Comparison of ENCODE assay signal across 8 cellular contexts in the genomic region with DNA sequence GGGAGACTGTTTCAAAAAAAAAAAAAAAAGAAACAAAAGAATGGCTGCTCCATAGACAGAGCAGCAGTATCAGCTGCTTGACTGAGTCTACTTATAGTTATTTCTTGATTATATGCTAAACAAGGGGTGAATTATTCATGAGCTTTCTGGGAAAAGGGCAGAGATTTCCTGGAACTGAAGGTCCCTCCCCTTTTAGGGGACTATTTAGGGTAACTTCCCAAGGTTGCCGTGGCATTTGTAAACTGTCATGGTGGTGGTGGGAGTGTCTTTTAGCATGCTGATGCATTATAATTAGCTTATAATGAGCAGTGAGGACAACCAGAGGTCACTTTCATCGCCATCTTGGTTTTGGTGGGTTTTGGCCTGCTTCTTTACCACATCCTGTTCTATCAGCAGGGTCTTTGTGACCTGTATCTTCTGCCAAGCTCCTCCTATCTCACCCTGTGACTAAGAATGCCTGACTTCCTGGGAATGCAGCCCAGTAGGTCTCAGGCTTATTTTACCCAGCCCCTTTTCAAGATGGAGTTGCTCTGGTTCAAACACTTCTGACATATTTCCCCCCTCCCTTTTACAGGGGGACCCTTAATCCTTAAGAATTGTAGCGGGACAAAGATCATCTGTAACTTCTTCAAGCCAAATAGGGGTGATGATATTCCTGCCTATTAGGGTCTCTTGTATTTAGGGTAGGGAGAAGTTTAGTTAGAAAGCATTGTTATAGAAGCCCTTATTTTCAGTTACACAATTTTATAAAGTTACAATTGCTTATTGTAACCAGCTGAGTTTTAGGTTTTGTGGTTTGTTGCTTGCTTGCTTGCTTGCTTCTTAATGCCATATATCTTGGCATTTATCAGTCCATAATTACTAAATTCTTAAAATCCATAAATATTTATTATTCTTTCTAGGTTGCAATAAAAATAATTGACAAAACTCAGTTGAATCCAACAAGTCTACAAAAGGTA. TPM values are rescaled to one million over a fixed set of nuclear protein-coding genes. Genes with fewer than 3 reads are reported as not detected.
A peak's percentile ranks its signal among the peaks of the same experiment; 100 is the strongest.
DNase-seq lines count a peak whose midpoint lies in the region; ATAC-seq, FAIRE-seq and TF ChIP-seq lines count a peak whose summit lies in the region.

No MANE protein-coding gene starts in this region.

- no peak for TF ChIP-seq POLR2A in GM12892 (IDR thresholded peaks at IDR 0.05; ENCODE audit: low read depth, low read length)

- DNase-seq in activated T-helper 2 cell treated with anti-CD3 and anti-CD28 coated beads, Interferon-gamma antibody, Interleukin-2, Interleukin-4, amounts not matched to agents 10 μg/mL and 5 μg/mL and 100 μg/mL, durations not matched to agents 14 hours and 24 hours and 36 hours (ENCODE audit: low spot score): peak; percentile 26
- DNase-seq in iris pigment epithelial cell (ENCODE audit: low read depth) (peak; percentile 87), NCI-H446 treated with DMSO at 0.1 percent for 48 hours (lab: John Stamatoyannopoulos, UW) (no peak), GM12892 (ENCODE audit: insufficient read length) (no peak), germinal center (ENCODE audit: low spot score) (no peak)

- no peak for ATAC-seq in GM18873 (IDR thresholded peaks at IDR 0.05; ENCODE audit: low FRiP score, unreplicated experiment)

- H3K79me2 ChIP-seq in ACC112 (ENCODE audit: control insufficient read depth, insufficient read depth, low read length, unreplicated experiment): peaks cover 75% of the 10 kb centered on the region

- H3K4me1 Mint-ChIP-seq in activated T-helper 2 cell treated with anti-CD3 and anti-CD28 coated beads, Interferon-gamma antibody, Interleukin-2, Interleukin-4, amounts not matched to agents 10 μg/mL and 5 μg/mL and 100 μg/mL, durations not matched to agents 14 hours and 24 hours and 36 hours (ENCODE audit: low read depth): peaks cover 24% of the 10 kb centered on the region

- no peak overlapping the region for H3K4me3 Mint-ChIP-seq in activated T-helper 2 cell treated with anti-CD3 and anti-CD28 coated beads, Interferon-gamma antibody, Interleukin-2, Interleukin-4, amounts not matched to agents 10 μg/mL and 5 μg/mL and 100 μg/mL, durations not matched to agents 14 hours and 24 hours and 36 hours (ENCODE audit: low read depth)

- no peak overlapping the region for H3K4me3 ChIP-seq in ACC112 (ENCODE audit: low read depth, low read length)

- H3K27ac ChIP-seq in ACC112 (ENCODE audit: low read depth, low read length): peak overlapping the region; percentile 62
- H3K27ac ChIP-seq in KOPT-K1 (ENCODE audit: low read depth, low read length, poor library complexity, severe bottlenecking): peak overlapping the region; percentile 19

- H3K9me3 ChIP-seq in KOPT-K1 (ENCODE audit: insufficient read depth, low read length, poor library complexity, severe bottlenecking): no peaks in the 10 kb centered on the region

- no peaks in the 10 kb centered on the region for H3K9me3 Mint-ChIP-seq in activated T-helper 2 cell treated with anti-CD3 and anti-CD28 coated beads, Interferon-gamma antibody, Interleukin-2, Interleukin-4, amounts not matched to agents 10 μg/mL and 5 μg/mL and 100 μg/mL, durations not matched to agents 14 hours and 24 hours and 36 hours

- H3K27ac Mint-ChIP-seq in activated T-helper 2 cell treated with anti-CD3 and anti-CD28 coated beads, Interferon-gamma antibody, Interleukin-2, Interleukin-4, amounts not matched to agents 10 μg/mL and 5 μg/mL and 100 μg/mL, durations not matched to agents 14 hours and 24 hours and 36 hours: peak overlapping the region; percentile 67

- H3K4me1 ChIP-seq in ACC112 (ENCODE audit: control insufficient read depth, insufficient read depth, low read length, unreplicated experiment): peaks cover 41% of the 10 kb centered on the region

- intact Hi-C loops in activated T-helper 2 cell treated with anti-CD3 and anti-CD28 coated beads, Interferon-gamma antibody, Interleukin-2, Interleukin-4, amounts not matched to agents 10 μg/mL and 5 μg/mL and 100 μg/mL, durations not matched to agents 14 hours and 24 hours and 36 hours (cut with micrococcal nuclease): loop anchor here (5.0 kb wide), 1 partner anchor 40 kb away; the partner anchor contains the start of gene MARK3

- no peak overlapping the region for H2AFZ ChIP-seq in ACC112 (ENCODE audit: low read length, unreplicated experiment)

- FAIRE-seq in GM12892 (lab: Jason Lieb, UNC): no peak

- H3K36me3 ChIP-seq in ACC112 (ENCODE audit: insufficient read depth, low read length): 0 out of 2 replicates have a peak, but pooled peaks cover 10% of the 10 kb centered on the region
- peaks cover 20% of the 10 kb centered on the region for H3K36me3 ChIP-seq in KOPT-K1 (ENCODE audit: insufficient read depth, low read length)

- no peaks in the 10 kb centered on the region for H3K27me3 ChIP-seq in ACC112 (ENCODE audit: insufficient read depth, low read length)

- H3K36me3 Mint-ChIP-seq in activated T-helper 2 cell treated with anti-CD3 and anti-CD28 coated beads, Interferon-gamma antibody, Interleukin-2, Interleukin-4, amounts not matched to agents 10 μg/mL and 5 μg/mL and 100 μg/mL, durations not matched to agents 14 hours and 24 hours and 36 hours (ENCODE audit: low read depth): peaks cover 23% of the 10 kb centered on the region

- H3K27me3 Mint-ChIP-seq in activated T-helper 2 cell treated with anti-CD3 and anti-CD28 coated beads, Interferon-gamma antibody, Interleukin-2, Interleukin-4, amounts not matched to agents 10 μg/mL and 5 μg/mL and 100 μg/mL, durations not matched to agents 14 hours and 24 hours and 36 hours (ENCODE audit: low read depth): no peaks in the 10 kb centered on the region

RNA-seq across cellular contexts. Expression of gene MARK3, which starts 42.5 kb away (rescaled TPM):
- 81.4 and 84.1 TPM in 2 replicates for total RNA-seq in activated T-helper 2 cell treated with anti-CD3 and anti-CD28 coated beads, Interferon-gamma antibody, Interleukin-2, Interleukin-4, amounts not matched to agents 10 μg/mL and 5 μg/mL and 100 μg/mL, durations not matched to agents 14 hours and 24 hours and 36 hours
- polyA plus RNA-seq in GM12892 (2012; ENCODE audit: missing spikeins): 43.0 TPM

Comparison
In these comparisons a context has a peak if more than half of its experiments do, and no peak if none do; other contexts are left out.
1. DNase-seq: peak in activated T-helper 2 cell treated with anti-CD3 and anti-CD28 coated beads, Interferon-gamma antibody, Interleukin-2, Interleukin-4, amounts not matched to agents 10 μg/mL and 5 μg/mL and 100 μg/mL, durations not matched to agents 14 hours and 24 hours and 36 hours (single experiment) and iris pigment epithelial cell (single experiment); none in NCI-H446 treated with DMSO at 0.1 percent for 48 hours (single experiment), GM12892 (single experiment) and germinal center (single experiment).